34 cellular contexts compared by ENCODE assay signal in genomic region chr19:8499048-8499833, GRCh38. TPM values are rescaled to one million over a fixed set of nuclear protein-coding genes. Genes with fewer than 3 reads are reported as not detected.
"Had no signal": no experiment of that assay in that cellular context is flagged by ENCODE, and none has a peak within 500 bp of the region (broad histone marks: within the 10 kb centered on the region; RNA-seq: fewer than 3 reads in every experiment).

No MANE protein-coding gene starts in this region.

- H3K4me3 ChIP-seq: adrenal gland, body of pancreas, colonic mucosa, gastroesophageal sphincter, hepatocyte, mucosa of descending colon, psoas muscle, sigmoid colon, tibial artery, upper lobe of right lung had no signal

- H3K9me3 ChIP-seq: adrenal gland, body of pancreas, colonic mucosa, gastroesophageal sphincter, mucosa of descending colon, psoas muscle, sigmoid colon, stomach, tibial artery, upper lobe of right lung had no signal

- DNase-seq: activated CD4-positive, alpha-beta memory T cell treated with anti-CD3 and anti-CD28 coated beads for 36 hours; activated CD4-positive, alpha-beta T cell treated with anti-CD3 and anti-CD28 coated beads, Interleukin-2, amount 10 ng/mL, durations not matched to agents 24 days and 14 days; activated CD4-positive, CD25-positive, alpha-beta regulatory T cell treated with anti-CD3 and anti-CD28 coated beads, Interleukin-2, amount 50 U/mL, for 72 hours; activated CD8-positive, alpha-beta memory T cell treated with anti-CD3 and anti-CD28 coated beads, Interleukin-2, amount 50 U/mL, for 4 hours; activated effector memory CD4-positive, alpha-beta T cell treated with anti-CD3 and anti-CD28 coated beads, Interleukin-2, amount 50 U/mL, for 16 hours; activated naive CD4-positive, alpha-beta T cell treated with anti-CD3 and anti-CD28 coated beads for 36 hours; activated naive CD8-positive, alpha-beta T cell treated with anti-CD3 and anti-CD28 coated beads for 36 hours; activated T-cell treated with anti-CD3 and anti-CD28 coated beads, Interleukin-2, amount 50 U/mL, for 1 hour; adrenal gland; aorta; cerebellar nuclear complex; colonic mucosa; left cardiac atrium; mucosa of descending colon; psoas muscle; sigmoid colon; small intestine; stimulated activated CD4-positive, alpha-beta T cell treated with anti-CD3 and anti-CD28 coated beads, Interleukin-15, amount 100 ng/mL, for 24 hours; stimulated activated CD4-positive, alpha-beta T cell treated with anti-CD3 and anti-CD28 coated beads, Interleukin-2, amount 100 ng/mL, for 24 hours; stimulated activated naive B cell treated with anti-CD40 and anti-IgM and Interleukin-4, amounts not matched to agents 10 μg/mL and 1 μg/mL and 100 μg/mL, for 72 hours; stomach; T-helper 17 cell; T1000; tibial artery; upper lobe of right lung had no signal

- H3K36me3 ChIP-seq: adrenal gland, colonic mucosa, gastroesophageal sphincter, sigmoid colon, stomach, tibial artery, upper lobe of right lung had no signal

- H2AFZ ChIP-seq: hepatocyte, parathyroid adenoma had no signal

- H3K4me1 ChIP-seq: adrenal gland, body of pancreas, colonic mucosa, gastroesophageal sphincter, parathyroid adenoma, psoas muscle, sigmoid colon, tibial artery, upper lobe of right lung had no signal

- H3K27ac ChIP-seq: adrenal gland, body of pancreas, colonic mucosa, gastroesophageal sphincter, hepatocyte, parathyroid adenoma, psoas muscle, sigmoid colon, tibial artery, upper lobe of right lung had no signal

- H3K9ac ChIP-seq: parathyroid adenoma had no signal

- FAIRE-seq: endothelial cell of umbilical vein, keratinocyte, small intestine had no signal

- H3K79me2 ChIP-seq: hepatocyte, parathyroid adenoma had no signal

- H3K27me3 ChIP-seq: adrenal gland, body of pancreas, colonic mucosa, gastroesophageal sphincter, hepatocyte, sigmoid colon, tibial artery, upper lobe of right lung had no signal

- H3K4me2 ChIP-seq: hepatocyte had no signal

- ATAC-seq: body of pancreas; gastroesophageal sphincter; psoas muscle; stimulated activated naive B cell treated with anti-CD40 and anti-IgM and Interleukin-4, amounts not matched to agents 10 μg/mL and 1 μg/mL and 100 μg/mL, for 72 hours; T-helper 17 cell had no signal

RNA-seq across cellular contexts. Expression of gene PRAM1, which starts 3.2 kb away (rescaled TPM):
- total RNA-seq: fibroblast of lung, fibroblast of villous mesenchyme, myocyte had no signal
- polyA plus RNA-seq: fibroblast of lung, keratinocyte had no signal
